21 cellular contexts compared by ENCODE assay signal in genomic region chr4:65834707-65835106, GRCh38.
DNase-seq lines count a peak whose midpoint lies in the region; ATAC-seq, FAIRE-seq and TF ChIP-seq lines count a peak whose summit lies in the region.
"Had no signal": no experiment of that assay in that cellular context is flagged by ENCODE, and none has a peak within 500 bp of the region (broad histone marks: within the 10 kb centered on the region; RNA-seq: fewer than 3 reads in every experiment).

No MANE protein-coding gene starts in this region.

- H4K5ac ChIP-seq in IMR-90 (ENCODE audit: low read depth, low read length) = no peak overlapping the region
- no peak overlapping the region for H4K5ac ChIP-seq in H1 (ENCODE audit: insufficient read length, low read depth, low read length)

- H3K23me2 ChIP-seq in H1 (ENCODE audit: low read depth, low read length) = no peaks in the 10 kb centered on the region

- no peaks in the 10 kb centered on the region for H3K4me1 Mint-ChIP-seq in naive thymus-derived CD4-positive, alpha-beta T cell
- H3K4me1 Mint-ChIP-seq: B cell had no signal

- no peak overlapping the region for H3K14ac ChIP-seq in IMR-90 (replicated peaks; ENCODE audit: low read depth, low read length)
- no peak overlapping the region for H3K14ac ChIP-seq in H1 (ENCODE audit: insufficient read length)

- TF ChIP-seq POLR2A in HepG2 (IDR thresholded peaks at IDR 0.05; ENCODE audit: insufficient read depth in 1 of 2, low read depth in 2 of 2, low read length in 2 of 2) = no peak
- TF ChIP-seq POLR2A in right lobe of liver (IDR thresholded peaks at IDR 0.05) = no peak
- no peak for TF ChIP-seq POLR2A in IMR-90 (IDR thresholded peaks at IDR 0.05; ENCODE audit: low read depth, low read length)
- TF ChIP-seq POLR2A in H1 (IDR thresholded peaks at IDR 0.05; ENCODE audit: control extremely low read depth in 1 of 2, low read depth in 2 of 2, low read length in 2 of 2) = no peak

- CTCF ChIA-PET in HepG2 (lab: Yijun Ruan, JAX; ENCODE audit: low intra/inter-chr PET ratio, low total read pairs) = no interaction called here
- CTCF ChIA-PET in IMR-90 (lab: Yijun Ruan, JAX) = no interaction called here
- CTCF ChIA-PET in H1 (lab: Charles Lee; ENCODE audit: partially characterized antibody) = no interaction called here
- CTCF ChIA-PET in naive thymus-derived CD4-positive, alpha-beta T cell (lab: Charles Lee) = no interaction called here

- H2BK15ac ChIP-seq in IMR-90 (ENCODE audit: low read depth, low read length) (no peak overlapping the region), H1 (ENCODE audit: low read length) (no peak overlapping the region)

- BruUV-seq in HepG2 (replicated peaks; lab: Mats Ljungman, UMichigan) (no TSS peak), IMR-90 (replicated peaks; lab: Mats Ljungman, UMichigan) (no TSS peak)

- ATAC-seq in HepG2 = no peak
- no peak for ATAC-seq in right lobe of liver
- ATAC-seq in IMR-90 (ENCODE audit: low read depth) = no peak
- no peak for ATAC-seq in esophagus mucosa
- ATAC-seq in naive thymus-derived CD4-positive, alpha-beta T cell = no peak
- ATAC-seq: CD8-positive, alpha-beta T cell had no signal

- no peak overlapping the region for H2AFZ ChIP-seq in HepG2 (ENCODE audit: low read length)
- H2AFZ ChIP-seq in IMR-90 (replicated peaks; ENCODE audit: low read length, poor library complexity) = no peak overlapping the region
- no peak overlapping the region for H2AFZ ChIP-seq in H1 (ENCODE audit: low read length)

- TF ChIP-seq EP300 in HepG2 (IDR thresholded peaks at IDR 0.05; ENCODE audit: low read depth in 2 of 2, low read length in 2 of 2) (no peak), HepG2 (CRISPR knock-in tag; IDR thresholded peaks at IDR 0.05; ENCODE audit: borderline replicate concordance) (no peak), H1 (IDR thresholded peaks at IDR 0.05; ENCODE audit: borderline replicate concordance in 1 of 2, low read depth in 2 of 2, low read length in 2 of 2) (no peak)

- H3K27ac ChIP-seq in HepG2 (ENCODE audit: extremely low read length, insufficient read depth, low read length) (no peak overlapping the region), right lobe of liver (no peak overlapping the region), IMR-90 (ENCODE audit: insufficient read depth, low read length) (no peak overlapping the region), H1 (ENCODE audit: low read depth, low read length) (no peak overlapping the region)
- H3K27ac ChIP-seq in naive thymus-derived CD4-positive, alpha-beta T cell (ENCODE audit: low read depth, low read length) = no peak overlapping the region
- H3K27ac ChIP-seq: 22Rv1; BLaER1 treated with 17β-estradiol and CSF1 and Interleukin-3, amounts not matched to agents 10 nM and 100 nM; C4-2B had no signal

- H4K20me1 ChIP-seq in HepG2 (ENCODE audit: insufficient read depth, low read length) = no peaks in the 10 kb centered on the region
- no peaks in the 10 kb centered on the region for H4K20me1 ChIP-seq in IMR-90 (ENCODE audit: insufficient read depth, low read length)
- no peaks in the 10 kb centered on the region for H4K20me1 ChIP-seq in H1 (replicated peaks in 1 of 2; ENCODE audit: control insufficient read depth in 1 of 2, insufficient read depth in 2 of 2, low read length in 2 of 2)
- H4K20me1 ChIP-seq: BLaER1 treated with 17β-estradiol and CSF1 and Interleukin-3, amounts not matched to agents 10 nM and 100 nM had no signal

- DNase-seq in HepG2 (ENCODE audit: low spot score) = no peak
- DNase-seq in right lobe of liver = no peak
- DNase-seq in IMR-90 = no peak
- no peak for DNase-seq in H1 (ENCODE audit: low read depth in 1 of 2, low spot score in 2 of 2)
- no peak for DNase-seq in naive thymus-derived CD4-positive, alpha-beta T cell
- DNase-seq: AML-193; Caco-2; Calu3; CD4-positive, alpha-beta T cell; CD8-positive, alpha-beta T cell; DMS79 treated with DMSO at 0.1 percent for 48 hours; GF-D8 had no signal

- H3K27me3 ChIP-seq in HepG2 (ENCODE audit: control insufficient read depth in 1 of 2, insufficient read depth in 2 of 2, low read length in 2 of 2) = no peaks in the 10 kb centered on the region
- H3K27me3 ChIP-seq in right lobe of liver = no peaks in the 10 kb centered on the region
- H3K27me3 ChIP-seq in IMR-90 (ENCODE audit: control insufficient read depth, insufficient read depth, low read length) = no peaks in the 10 kb centered on the region
- no peaks in the 10 kb centered on the region for H3K27me3 ChIP-seq in H1 (replicated peaks in 1 of 4; ENCODE audit: control insufficient read depth in 3 of 4, extremely low read depth in 1 of 4, insufficient read depth in 3 of 4, low read length in 3 of 4)
- H3K27me3 ChIP-seq in naive thymus-derived CD4-positive, alpha-beta T cell (ENCODE audit: control insufficient read depth in 2 of 2, insufficient read depth in 2 of 2, low read length in 2 of 2) = no peaks in the 10 kb centered on the region
- H3K27me3 ChIP-seq: BLaER1 treated with 17β-estradiol and CSF1 and Interleukin-3, amounts not matched to agents 10 nM and 100 nM had no signal

- H3K4me3 ChIP-seq in HepG2 (replicated peaks in 1 of 3; ENCODE audit: insufficient read depth in 1 of 3, low read depth in 2 of 3, low read length in 3 of 3) (no peak overlapping the region), right lobe of liver (no peak overlapping the region), IMR-90 (ENCODE audit: insufficient read depth, low read depth, low read length) (no peak overlapping the region), H1 (ENCODE audit: extremely low read depth in 1 of 4, insufficient read depth in 2 of 4, low read depth in 3 of 4, low read length in 4 of 4) (no peak overlapping the region)
- no peak overlapping the region for H3K4me3 ChIP-seq in naive thymus-derived CD4-positive, alpha-beta T cell (ENCODE audit: low read length)
- H3K4me3 ChIP-seq: BLaER1 treated with 17β-estradiol and CSF1 and Interleukin-3, amounts not matched to agents 10 nM and 100 nM had no signal

- H3K9me3 ChIP-seq in HepG2 (ENCODE audit: low read length) (no peaks in the 10 kb centered on the region), right lobe of liver (no peaks in the 10 kb centered on the region), IMR-90 (ENCODE audit: control insufficient read depth, insufficient read depth, low read length) (no peaks in the 10 kb centered on the region), H1 (ENCODE audit: insufficient read depth in 2 of 2, low read depth in 1 of 2, low read length in 1 of 2) (no peaks in the 10 kb centered on the region)
- no peaks in the 10 kb centered on the region for H3K9me3 ChIP-seq in naive thymus-derived CD4-positive, alpha-beta T cell (ENCODE audit: control insufficient read depth in 2 of 3, low read length in 3 of 3)
- H3K9me3 ChIP-seq: BLaER1 treated with 17β-estradiol and CSF1 and Interleukin-3, amounts not matched to agents 10 nM and 100 nM; Caco-2 had no signal

- intact Hi-C loops in HepG2 (cut with micrococcal nuclease; ENCODE audit: unreplicated experiment) (no loop called here), right lobe of liver (cut with DNase I) (no loop called here), IMR-90 (cut with micrococcal nuclease) (no loop called here)
- intact Hi-C loops in naive thymus-derived CD4-positive, alpha-beta T cell (cut with micrococcal nuclease) = no loop called here

- no peak overlapping the region for H3K27ac Mint-ChIP-seq in naive thymus-derived CD4-positive, alpha-beta T cell
- H3K27ac Mint-ChIP-seq: B cell; CD4-positive, alpha-beta T cell; CD8-positive, alpha-beta T cell had no signal

- FAIRE-seq in HepG2 (lab: Jason Lieb, UNC) (no peak), H1 (lab: Jason Lieb, UNC) (no peak)
- FAIRE-seq: D721Med, G401.6, GM12891, GM19239 had no signal

- H3K27me3 Mint-ChIP-seq in naive thymus-derived CD4-positive, alpha-beta T cell = no peaks in the 10 kb centered on the region
- H3K27me3 Mint-ChIP-seq: B cell; CD4-positive, alpha-beta T cell had no signal

- no peak overlapping the region for H3K4ac ChIP-seq in IMR-90 (ENCODE audit: low read depth, low read length)
- H3K4ac ChIP-seq in H1 (replicated peaks; ENCODE audit: insufficient read length, low read depth, low read length) = no peak overlapping the region

- no peaks in the 10 kb centered on the region for H3K9me1 ChIP-seq in IMR-90 (ENCODE audit: insufficient read depth, low read length)

- no peak overlapping the region for H3K4me2 ChIP-seq in HepG2 (ENCODE audit: low read depth, low read length)
- H3K4me2 ChIP-seq in IMR-90 (ENCODE audit: low read depth, low read length) = no peak overlapping the region
- no peak overlapping the region for H3K4me2 ChIP-seq in H1 (ENCODE audit: insufficient read depth in 1 of 2, low read depth in 2 of 2, low read length in 2 of 2)
- H3K4me2 ChIP-seq: BLaER1 treated with 17β-estradiol and CSF1 and Interleukin-3, amounts not matched to agents 10 nM and 100 nM had no signal

- H3K56ac ChIP-seq in IMR-90 (ENCODE audit: extremely low read depth, insufficient read depth, low read length) (no peak overlapping the region), H1 (replicated peaks; ENCODE audit: insufficient read length, low read depth, low read length) (no peak overlapping the region)

- TF ChIP-seq CTCF in HepG2 (CRISPR knock-in tag; IDR thresholded peaks at IDR 0.05) (no peak), right lobe of liver (IDR thresholded peaks at IDR 0.05) (no peak), IMR-90 (conservative IDR thresholded peaks at IDR 0.05; ENCODE audit: low read depth, low read length) (no peak), H1 (IDR thresholded peaks at IDR 0.05; ENCODE audit: control extremely low read depth in 1 of 3, insufficient read depth in 1 of 3, low read depth in 1 of 3, low read length in 3 of 3) (no peak)

- TF ChIP-seq RAD21 in HepG2 (CRISPR knock-in tag; IDR thresholded peaks at IDR 0.05) (no peak), IMR-90 (IDR thresholded peaks at IDR 0.05; ENCODE audit: low read length) (no peak), H1 (IDR thresholded peaks at IDR 0.05 in 1 of 2, conservative IDR thresholded peaks at IDR 0.05 in 1 of 2; ENCODE audit: low read depth in 2 of 2, low read length in 2 of 2) (no peak)

- H2BK12ac ChIP-seq in H1 (ENCODE audit: low read depth, low read length) = no peak overlapping the region

- peaks cover 0 to 9% (median 2%) of the 10 kb centered on the region in 11 donors for H3K9me3 Mint-ChIP-seq in naive thymus-derived CD4-positive, alpha-beta T cell

- H2BK20ac ChIP-seq in IMR-90 (ENCODE audit: low read depth, low read length) (no peak overlapping the region), H1 (ENCODE audit: low read length) (no peak overlapping the region)

- H3K18ac ChIP-seq in IMR-90 (ENCODE audit: low read depth, low read length) (no peak overlapping the region), H1 (ENCODE audit: extremely low read depth, low read length) (no peak overlapping the region)

- H3K79me1 ChIP-seq in IMR-90 (ENCODE audit: low read depth in 1 of 2, low read length in 2 of 2) (no peaks in the 10 kb centered on the region), H1 (ENCODE audit: low read depth, low read length) (no peaks in the 10 kb centered on the region)

- no peak overlapping the region for H2AK9ac ChIP-seq in IMR-90 (replicated peaks; ENCODE audit: low read depth, low read length, poor library complexity)

- H2AK5ac ChIP-seq in IMR-90 (ENCODE audit: low read depth, low read length) = no peak overlapping the region
- H2AK5ac ChIP-seq in H1 (ENCODE audit: low read depth, low read length) = no peak overlapping the region

- H2BK120ac ChIP-seq in IMR-90 (ENCODE audit: low read depth, low read length) (no peak overlapping the region), H1 (replicated peaks; ENCODE audit: low read depth, low read length) (no peak overlapping the region)

- H3K36me3 Mint-ChIP-seq in naive thymus-derived CD4-positive, alpha-beta T cell = no peaks in the 10 kb centered on the region
- H3K36me3 Mint-ChIP-seq: CD8-positive, alpha-beta T cell had no signal

- H3K36me3 ChIP-seq in HepG2 (replicated peaks in 1 of 2; ENCODE audit: control insufficient read depth in 1 of 2, insufficient read depth in 2 of 2, low read length in 2 of 2) (no peaks in the 10 kb centered on the region), right lobe of liver (no peaks in the 10 kb centered on the region), IMR-90 (ENCODE audit: control insufficient read depth, insufficient read depth, low read length) (no peaks in the 10 kb centered on the region), H1 (ENCODE audit: control insufficient read depth in 2 of 4, insufficient read depth in 4 of 4, low read length in 3 of 4) (no peaks in the 10 kb centered on the region; a peak in 1 of 8 replicates)
- H3K36me3 ChIP-seq in naive thymus-derived CD4-positive, alpha-beta T cell (ENCODE audit: control insufficient read depth in 2 of 3, insufficient read depth in 3 of 3, low read length in 3 of 3) = no peaks in the 10 kb centered on the region
- H3K36me3 ChIP-seq: BLaER1 treated with 17β-estradiol and CSF1 and Interleukin-3, amounts not matched to agents 10 nM and 100 nM had no signal

- H3K4me3 Mint-ChIP-seq in naive thymus-derived CD4-positive, alpha-beta T cell = no peak overlapping the region
- H3K4me3 Mint-ChIP-seq: B cell; CD4-positive, alpha-beta T cell; CD8-positive, alpha-beta T cell had no signal

- H3K79me2 ChIP-seq in HepG2 (ENCODE audit: insufficient read depth, low read length) = no peaks in the 10 kb centered on the region
- H3K79me2 ChIP-seq in H1 (ENCODE audit: control insufficient read depth in 1 of 2, insufficient read depth in 2 of 2, low read length in 2 of 2) = no peaks in the 10 kb centered on the region

- no peak overlapping the region for H4K8ac ChIP-seq in IMR-90 (ENCODE audit: low read depth in 2 of 2, low read length in 2 of 2)
- no peak overlapping the region for H4K8ac ChIP-seq in H1 (ENCODE audit: extremely low read depth, insufficient read depth, low read length)

- POLR2A ChIA-PET in HepG2 (lab: Yijun Ruan, JAX) (no interaction called here), IMR-90 (lab: Charles Lee; ENCODE audit: unreplicated experiment) (no interaction called here), H1 (lab: Charles Lee; ENCODE audit: partially characterized antibody) (no interaction called here)
- POLR2A ChIA-PET in naive thymus-derived CD4-positive, alpha-beta T cell (lab: Charles Lee) = no interaction called here

- H4K91ac ChIP-seq in IMR-90 (ENCODE audit: insufficient read depth, low read depth, low read length) (no peak overlapping the region), H1 (replicated peaks; ENCODE audit: insufficient read length, low read length) (no peak overlapping the region)

- dilution Hi-C loops in IMR-90 (cut with HindIII; ENCODE audit: low sequenced_read_pairs, unreplicated experiment) = no loop called here

- H3K4me1 ChIP-seq in HepG2 (ENCODE audit: insufficient read depth, low read length) = no peaks in the 10 kb centered on the region
- no peaks in the 10 kb centered on the region for H3K4me1 ChIP-seq in right lobe of liver
- no peaks in the 10 kb centered on the region for H3K4me1 ChIP-seq in IMR-90 (ENCODE audit: control insufficient read depth, insufficient read depth, low read length)
- H3K4me1 ChIP-seq in H1 (replicated peaks in 1 of 4; ENCODE audit: control insufficient read depth in 3 of 4, insufficient read depth in 4 of 4, low read length in 3 of 4) = no peaks in the 10 kb centered on the region
- no peaks in the 10 kb centered on the region for H3K4me1 ChIP-seq in naive thymus-derived CD4-positive, alpha-beta T cell (ENCODE audit: control insufficient read depth in 2 of 2, insufficient read depth in 2 of 2, low read length in 2 of 2)
- H3K4me1 ChIP-seq: BLaER1 treated with 17β-estradiol and CSF1 and Interleukin-3, amounts not matched to agents 10 nM and 100 nM; Caco-2 had no signal

- in situ Hi-C loops in HepG2 (cut with HindIII; ENCODE audit: extremely low pct_ligation_motif_present, low pct_unique_long_range_greater_than_20kb) (no loop called here), IMR-90 (cut with MboI; ENCODE audit: low sequenced_read_pairs) (no loop called here)

- no peak overlapping the region for H3K9ac ChIP-seq in HepG2 (ENCODE audit: insufficient read depth, low read depth, low read length)
- no peak overlapping the region for H3K9ac ChIP-seq in IMR-90 (ENCODE audit: low read depth, low read length)
- H3K9ac ChIP-seq in H1 (replicated peaks in 1 of 4; ENCODE audit: extremely low read depth in 1 of 4, low read depth in 3 of 4, low read length in 3 of 4) = no peak overlapping the region
- H3K9ac ChIP-seq: BLaER1 treated with 17β-estradiol and CSF1 and Interleukin-3, amounts not matched to agents 10 nM and 100 nM had no signal

- H3K23ac ChIP-seq in IMR-90 (ENCODE audit: low read depth, low read length) (no peak overlapping the region), H1 (ENCODE audit: insufficient read length) (no peak overlapping the region)

- H2BK5ac ChIP-seq in IMR-90 (ENCODE audit: low read depth, low read length, poor library complexity, severe bottlenecking) = no peak overlapping the region
- H2BK5ac ChIP-seq in H1 (ENCODE audit: low read depth, low read length) = no peak overlapping the region

Comparison
In these comparisons a context has a peak if more than half of its experiments do, and no peak if none do; other contexts are left out.
1. Of the 41 proteins assayed by ChIP-seq in both HepG2 and H1: peak only in HepG2: none; only in H1: none; in both: MAFK; in neither: 40.